ENCODE assay signal across 9 cellular contexts in the genomic region with DNA sequence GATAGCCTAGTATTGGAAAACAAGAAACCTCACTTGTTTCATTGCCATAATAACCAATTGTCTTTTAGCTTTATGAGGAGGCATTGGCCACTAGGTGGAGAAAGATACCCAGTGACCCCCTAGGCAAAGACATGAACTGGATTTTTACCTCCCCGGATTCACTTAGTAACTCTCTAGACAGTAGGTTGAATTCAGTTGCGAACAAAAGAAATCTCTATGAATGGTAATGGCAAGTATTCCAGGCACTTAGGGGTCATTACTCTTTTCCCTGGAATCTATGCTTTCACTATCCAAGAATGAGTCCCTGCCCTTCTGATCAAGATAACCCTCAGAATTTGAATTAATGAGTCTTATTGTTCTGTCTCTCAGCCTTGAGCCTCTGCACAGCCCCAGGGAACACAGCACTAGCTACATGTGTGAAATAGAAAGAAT. TPM values are rescaled to one million over a fixed set of nuclear protein-coding genes. Genes with fewer than 3 reads are reported as not detected.
DNase-seq lines count a peak whose midpoint lies in the region; ATAC-seq and TF ChIP-seq lines count a peak whose summit lies in the region.
"Had no signal": no experiment of that assay in that cellular context is flagged by ENCODE, and none has a peak within 500 bp of the region (broad histone marks: within the 10 kb centered on the region; RNA-seq: fewer than 3 reads in every experiment).

No MANE protein-coding gene starts in this region.

- no peak overlapping the region for H3K4me3 Mint-ChIP-seq in nephron progenitor cell
- H3K4me3 Mint-ChIP-seq in stimulated activated naive CD8-positive, alpha-beta T cell treated with anti-CD3 and anti-CD28 coated beads, Interleukin-15, amount 100 ng/mL, for 72 hours, result no peak overlapping the region
- H3K4me3 Mint-ChIP-seq: dendritic cell treated with granulocyte-macrophage colony-stimulating factor and Interleukin-4, amounts not matched to agents 40 ng/mL and 50 ng/mL, for 4 days had no signal

- DNase-seq in BE2C, result peak; percentile 16
- peak; percentile 24 for DNase-seq in HS-27A (ENCODE audit: low read depth)
- peak; percentile 30 for DNase-seq in NT2/D1 (ENCODE audit: low read depth, low spot score)
- DNase-seq in epithelial cell of esophagus (ENCODE audit: low read depth), result peak; percentile 76
- DNase-seq in nephron progenitor cell, result peak; percentile 20
- no peak for DNase-seq in stimulated activated naive CD8-positive, alpha-beta T cell treated with anti-CD3 and anti-CD28 coated beads, Interleukin-15, amount 100 ng/mL, for 72 hours
- no peak for DNase-seq in colonic mucosa
- no peak for DNase-seq in posterior cingulate gyrus

- H3K9ac ChIP-seq in NT2/D1 (ENCODE audit: insufficient read length, low read depth) (no peak overlapping the region), colonic mucosa (ENCODE audit: low read depth in 2 of 2, low read length in 2 of 2) (no peak overlapping the region)

- H3K27ac ChIP-seq in colonic mucosa, result no peak overlapping the region

- H3K27ac Mint-ChIP-seq in nephron progenitor cell, result no peak overlapping the region
- H3K27ac Mint-ChIP-seq in stimulated activated naive CD8-positive, alpha-beta T cell treated with anti-CD3 and anti-CD28 coated beads, Interleukin-15, amount 100 ng/mL, for 72 hours, result no peak overlapping the region
- H3K27ac Mint-ChIP-seq: dendritic cell treated with granulocyte-macrophage colony-stimulating factor and Interleukin-4, amounts not matched to agents 40 ng/mL and 50 ng/mL, for 4 days had no signal

- no peaks in the 10 kb centered on the region for H3K36me3 Mint-ChIP-seq in nephron progenitor cell (ENCODE audit: low read depth)

- intact Hi-C loops in colonic mucosa (cut with DNase I) (loop anchor here (2.0 kb wide), 1 partner anchor 102 kb away; no protein-coding TSS in a partner anchor), posterior cingulate gyrus (cut with DNase I) (loop anchor here (1.0 kb wide), 1 partner anchor 102 kb away; no protein-coding TSS in a partner anchor)

- no peaks in the 10 kb centered on the region for H3K9me3 Mint-ChIP-seq in nephron progenitor cell
- H3K9me3 Mint-ChIP-seq in stimulated activated naive CD8-positive, alpha-beta T cell treated with anti-CD3 and anti-CD28 coated beads, Interleukin-15, amount 100 ng/mL, for 72 hours, result no peaks in the 10 kb centered on the region
- H3K9me3 Mint-ChIP-seq: dendritic cell treated with granulocyte-macrophage colony-stimulating factor and Interleukin-4, amounts not matched to agents 40 ng/mL and 50 ng/mL, for 4 days had no signal

- H3K27me3 ChIP-seq in BE2C (0 out of 2 replicates have a peak, but pooled peaks cover 3% of the 10 kb centered on the region), NT2/D1 (ENCODE audit: insufficient read depth, insufficient read length) (no peaks in the 10 kb centered on the region), colonic mucosa (no peaks in the 10 kb centered on the region)

- H3K4me3 ChIP-seq in BE2C (ENCODE audit: low read depth, low read length) (no peak overlapping the region), NT2/D1 (ENCODE audit: insufficient read length, low read depth) (no peak overlapping the region), epithelial cell of esophagus (ENCODE audit: low read length) (no peak overlapping the region), colonic mucosa (no peak overlapping the region)

- peaks cover 4% of the 10 kb centered on the region for H3K27me3 Mint-ChIP-seq in nephron progenitor cell (ENCODE audit: low read depth, poor library complexity)
- H3K27me3 Mint-ChIP-seq in stimulated activated naive CD8-positive, alpha-beta T cell treated with anti-CD3 and anti-CD28 coated beads, Interleukin-15, amount 100 ng/mL, for 72 hours, result no peaks in the 10 kb centered on the region
- H3K27me3 Mint-ChIP-seq: dendritic cell treated with granulocyte-macrophage colony-stimulating factor and Interleukin-4, amounts not matched to agents 40 ng/mL and 50 ng/mL, for 4 days had no signal

- TF ChIP-seq CTCF in BE2C (IDR thresholded peaks at IDR 0.05; ENCODE audit: low read depth, low read length), result peak; percentile 79
- TF ChIP-seq CTCF in epithelial cell of esophagus (IDR thresholded peaks at IDR 0.05; ENCODE audit: insufficient read depth, low read depth, low read length, missing control alignments), result peak; percentile 76
- TF ChIP-seq CTCF in nephron progenitor cell (IDR thresholded peaks at IDR 0.05), result peak; percentile 81
- no peak for TF ChIP-seq CTCF in colonic mucosa (IDR thresholded peaks at IDR 0.05)

- H3K4me1 Mint-ChIP-seq in nephron progenitor cell, result no peaks in the 10 kb centered on the region
- no peaks in the 10 kb centered on the region for H3K4me1 Mint-ChIP-seq in stimulated activated naive CD8-positive, alpha-beta T cell treated with anti-CD3 and anti-CD28 coated beads, Interleukin-15, amount 100 ng/mL, for 72 hours

- no peaks in the 10 kb centered on the region for H3K9me3 ChIP-seq in BE2C
- H3K9me3 ChIP-seq in NT2/D1 (ENCODE audit: insufficient read depth, low read length), result no peaks in the 10 kb centered on the region
- no peaks in the 10 kb centered on the region for H3K9me3 ChIP-seq in colonic mucosa

- H3K36me3 ChIP-seq in BE2C (no peaks in the 10 kb centered on the region), NT2/D1 (ENCODE audit: insufficient read depth, insufficient read length, low read length) (no peaks in the 10 kb centered on the region), colonic mucosa (no peaks in the 10 kb centered on the region)

- ATAC-seq in stimulated activated naive CD8-positive, alpha-beta T cell treated with anti-CD3 and anti-CD28 coated beads, Interleukin-15, amount 100 ng/mL, for 72 hours, result no peak

- H3K4me1 ChIP-seq in BE2C (no peaks in the 10 kb centered on the region), NT2/D1 (ENCODE audit: insufficient read depth, insufficient read length) (no peaks in the 10 kb centered on the region), colonic mucosa (no peaks in the 10 kb centered on the region)

RNA-seq across cellular contexts. Expression of gene RHOJ, which starts 29.5 kb away (rescaled TPM):
- 0.26 TPM for polyA plus RNA-seq in BE2C (2012; ENCODE audit: insufficient read depth, insufficient read length, low read depth)
- total RNA-seq in colonic mucosa, result 1 to 10 TPM; 3.0 to 7.6 TPM

Comparison
In these comparisons a context has a peak if more than half of its experiments do, and no peak if none do; other contexts are left out.
1. DNase-seq: peak in BE2C (single experiment), HS-27A (single experiment), NT2/D1 (single experiment), epithelial cell of esophagus (single experiment) and nephron progenitor cell (single experiment); none in stimulated activated naive CD8-positive, alpha-beta T cell treated with anti-CD3 and anti-CD28 coated beads, Interleukin-15, amount 100 ng/mL, for 72 hours (0 of 2), colonic mucosa (single experiment) and posterior cingulate gyrus (0 of 10).